In the genomic region with DNA sequence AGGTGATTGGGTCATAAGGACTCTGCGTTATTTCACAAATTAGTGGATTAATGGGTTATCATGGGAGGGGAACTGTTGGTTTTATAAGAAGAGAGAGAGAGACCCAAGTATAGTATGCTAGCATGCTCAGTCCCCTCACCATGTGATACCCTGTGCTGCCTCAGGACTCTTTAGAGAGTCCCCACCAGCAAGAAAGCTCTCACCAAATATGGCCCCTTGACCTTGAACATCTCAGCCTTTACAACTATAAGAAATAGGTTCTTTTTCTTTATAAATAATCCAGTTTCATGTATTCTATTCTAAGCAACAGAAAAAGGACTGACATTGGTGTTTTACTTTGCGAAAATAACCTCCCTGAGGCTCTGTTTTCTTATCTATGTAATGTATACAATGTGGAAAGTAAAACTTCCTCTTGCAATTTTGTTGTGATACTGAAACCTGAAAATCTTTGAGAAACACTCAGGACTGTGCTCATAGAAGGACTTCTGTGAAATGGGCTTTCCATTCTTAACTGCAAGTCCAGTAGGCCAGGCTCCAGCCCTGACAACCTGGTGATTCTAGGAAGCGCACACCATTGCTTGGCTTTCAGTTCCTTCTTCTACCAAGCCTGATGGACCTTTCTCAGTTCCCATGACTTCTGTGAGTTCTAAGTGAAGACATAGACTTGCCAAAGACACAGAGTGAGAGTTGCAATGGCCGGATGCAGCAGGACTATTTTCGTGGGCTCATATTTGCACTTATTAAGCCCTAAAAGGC, we compare ENCODE assay signal across 11 cellular contexts. TPM values are rescaled to one million over a fixed set of nuclear protein-coding genes. Genes with fewer than 3 reads are reported as not detected.
DNase-seq lines count a peak whose midpoint lies in the region; ATAC-seq and TF ChIP-seq lines count a peak whose summit lies in the region.
"Had no signal": no experiment of that assay in that cellular context is flagged by ENCODE, and none has a peak within 500 bp of the region (broad histone marks: within the 10 kb centered on the region; RNA-seq: fewer than 3 reads in every experiment).

No MANE protein-coding gene starts in this region.

- H2BK12ac ChIP-seq in H9 (ENCODE audit: insufficient read length, low read depth, low read length), result no peak overlapping the region

- no peak overlapping the region for H3K27ac Mint-ChIP-seq in H9

- H4K20me1 ChIP-seq in OCI-LY7 (ENCODE audit: insufficient read depth, low read length) (no peaks in the 10 kb centered on the region), H9 (ENCODE audit: control insufficient read depth, insufficient read depth, insufficient read length) (no peaks in the 10 kb centered on the region)

- H3K4ac ChIP-seq in H9 (ENCODE audit: low read depth, low read length), result no peak overlapping the region

- DNase-seq in GM06990 (ENCODE audit: extremely low read depth, insufficient read length) (peak; percentile 70), OCI-LY7 (ENCODE audit: low spot score) (peak; percentile 58), DMS114 treated with DMSO at 0.1 percent for 48 hours (lab: John Stamatoyannopoulos, UW; ENCODE audit: unreplicated experiment) (no peak), left lobe of liver (ENCODE audit: low spot score) (no peak), H9 (no peak)
- no peak for DNase-seq in activated naive CD4-positive, alpha-beta T cell treated with anti-CD3 and anti-CD28 coated beads, Interleukin-2, amount 50 U/mL, for 16 hours
- DNase-seq: activated T-cell treated with anti-CD3 and anti-CD28 coated beads, Interleukin-2, amount 50 U/mL, for 48 hours; thyroid gland had no signal

- POLR2A ChIA-PET in OCI-LY7 (lab: Charles Lee), result no interaction called here

- no peak overlapping the region for H2BK5ac ChIP-seq in H9 (ENCODE audit: insufficient read length, low read length)

- ATAC-seq in GM19438 (IDR thresholded peaks at IDR 0.05; ENCODE audit: low read depth, unreplicated experiment), result peak; percentile 88
- peak; percentile 68 for ATAC-seq in HG03060 (IDR thresholded peaks at IDR 0.05; ENCODE audit: low read depth, unreplicated experiment)
- ATAC-seq in left lobe of liver, result no peak

- H3K4me2 ChIP-seq in OCI-LY7 (ENCODE audit: low read length) (peak overlapping the region; percentile 10; the same call in 1 of the 2 replicates), H9 (ENCODE audit: insufficient read depth, insufficient read length, low read length) (no peak overlapping the region)

- no peak overlapping the region for H2AFZ ChIP-seq in OCI-LY7 (ENCODE audit: low read length)
- H2AFZ ChIP-seq in H9 (ENCODE audit: low read length), result no peak overlapping the region

- TF ChIP-seq CTCF in GM06990 (IDR thresholded peaks at IDR 0.05; ENCODE audit: insufficient read depth, low read length, poor library complexity, severe bottlenecking) (no peak), OCI-LY7 (conservative IDR thresholded peaks at IDR 0.05; ENCODE audit: low read length) (no peak), H9 (conservative IDR thresholded peaks at IDR 0.05) (no peak)

- no peaks in the 10 kb centered on the region for H3K23me2 ChIP-seq in H9 (ENCODE audit: insufficient read length, low read depth, low read length, poor library complexity, severe bottlenecking)

- no peaks in the 10 kb centered on the region for H3K9me2 ChIP-seq in OCI-LY7 (ENCODE audit: insufficient read depth, low read length)

- H2BK15ac ChIP-seq in H9 (ENCODE audit: low read depth, low read length), result no peak overlapping the region

- no peak overlapping the region for H3K4me3 Mint-ChIP-seq in H9

- H4K8ac ChIP-seq in H9 (replicated peaks; ENCODE audit: insufficient read length, low read depth, low read length), result no peak overlapping the region

- H3K27ac ChIP-seq in OCI-LY7 (ENCODE audit: low read depth, low read length, poor library complexity, severe bottlenecking) (no peak overlapping the region), H9 (ENCODE audit: insufficient read length, low read depth, low read length) (no peak overlapping the region)
- H3K27ac ChIP-seq: C4-2B, thyroid gland had no signal

- H3T11ph ChIP-seq in H9 (ENCODE audit: low read length), result no peak overlapping the region

- CTCF ChIA-PET in OCI-LY7 (lab: Charles Lee; ENCODE audit: unreplicated experiment), result no interaction called here

- H3K9ac ChIP-seq in H9 (ENCODE audit: extremely low read depth, insufficient read length, low read length), result no peak overlapping the region

- no peak overlapping the region for H3K14ac ChIP-seq in H9 (ENCODE audit: insufficient read depth, low read length)

- H3K79me2 ChIP-seq in OCI-LY7 (ENCODE audit: insufficient read depth, low read depth, low read length), result no peaks in the 10 kb centered on the region
- no peaks in the 10 kb centered on the region for H3K79me2 ChIP-seq in H9 (ENCODE audit: insufficient read depth, low read length)

- no peak overlapping the region for H3K18ac ChIP-seq in H9 (ENCODE audit: insufficient read length, low read depth, low read length)

- H2BK120ac ChIP-seq in H9 (ENCODE audit: low read depth, low read length, poor library complexity, severe bottlenecking), result no peak overlapping the region

- H3K9me3 ChIP-seq in OCI-LY7 (ENCODE audit: low read length), result no peaks in the 10 kb centered on the region
- no peaks in the 10 kb centered on the region for H3K9me3 ChIP-seq in H9 (ENCODE audit: control insufficient read depth, low read depth, low read length)
- H3K9me3 ChIP-seq: thyroid gland had no signal

- H3K36me3 ChIP-seq in GM06990 (ENCODE audit: control insufficient read depth, insufficient read depth, low read length), result no peaks in the 10 kb centered on the region
- no peaks in the 10 kb centered on the region for H3K36me3 ChIP-seq in OCI-LY7 (ENCODE audit: insufficient read depth, low read length)
- H3K36me3 ChIP-seq: thyroid gland had no signal

- H2AK5ac ChIP-seq in H9 (ENCODE audit: insufficient read length, low read length), result no peak overlapping the region

- WGBS in H9 (ENCODE audit: extremely low coverage, insufficient read length, low lambda C conversion rate), result no CpG with 5 or more reads among the region's 5 CpGs

- intact Hi-C loops in OCI-LY7 (cut with micrococcal nuclease; ENCODE audit: unreplicated experiment), result loop anchor here (2.0 kb wide), 1 partner anchor 89 kb away; no protein-coding TSS in a partner anchor

- no peak overlapping the region for H4K5ac ChIP-seq in H9 (ENCODE audit: insufficient read length, low read depth, low read length)

- no peak overlapping the region for H4K91ac ChIP-seq in H9 (ENCODE audit: insufficient read length, low read depth, low read length)

- H3K4me3 ChIP-seq in GM06990 (replicated peaks; ENCODE audit: low read depth, low read length) (no peak overlapping the region), OCI-LY7 (ENCODE audit: low read depth, low read length, poor library complexity, severe bottlenecking) (no peak overlapping the region)
- H3K4me3 ChIP-seq: thyroid gland had no signal

- H3K36me3 Mint-ChIP-seq in H9 (ENCODE audit: insufficient read depth in 1 of 3, low read depth in 3 of 3), result no peaks in the 10 kb centered on the region

- BruUV-seq in OCI-LY7 (replicated peaks; lab: Mats Ljungman, UMichigan), result no TSS peak

- H3K56ac ChIP-seq in H9 (ENCODE audit: insufficient read length, low read depth, low read length), result no peak overlapping the region

- H3K27me3 Mint-ChIP-seq in H9 (ENCODE audit: low read depth), result peaks cover 9% of the 10 kb centered on the region

- no peak overlapping the region for H2BK20ac ChIP-seq in H9 (ENCODE audit: low read depth, low read length, poor library complexity, severe bottlenecking)

- H3K4me1 Mint-ChIP-seq in H9, result peaks cover 2 to 4% of the 10 kb centered on the region in 2 experiments; a peak in 2 of 4 replicates

- no peaks in the 10 kb centered on the region for H3K27me3 ChIP-seq in GM06990 (replicated peaks; ENCODE audit: control insufficient read depth, insufficient read depth, low read length)
- no peaks in the 10 kb centered on the region for H3K27me3 ChIP-seq in H9 (ENCODE audit: insufficient read depth, low read length)
- H3K27me3 ChIP-seq: thyroid gland had no signal

- peaks cover 7% of the 10 kb centered on the region for H3K4me1 ChIP-seq in OCI-LY7 (ENCODE audit: insufficient read depth, low read length, poor library complexity, severe bottlenecking)
- H3K4me1 ChIP-seq in H9 (ENCODE audit: insufficient read depth, low read length), result no peaks in the 10 kb centered on the region
- H3K4me1 ChIP-seq: thyroid gland had no signal

- no peaks in the 10 kb centered on the region for H3K79me1 ChIP-seq in H9 (ENCODE audit: insufficient read depth, low read depth, low read length, poor library complexity, severe bottlenecking)

- H3K9me3 Mint-ChIP-seq in H9, result no peaks in the 10 kb centered on the region

- H3K23ac ChIP-seq in H9 (ENCODE audit: insufficient read length, low read depth, low read length), result no peak overlapping the region

RNA-seq across cellular contexts. Expression of a gene that starts 21.9 kb away (rescaled TPM):
- total RNA-seq in OCI-LY7 (2014; rRNA removed; shearing (Covaris generic)), result not detected in 2 replicates
- total RNA-seq in OCI-LY7 (2022) (not detected in 2 replicates), left lobe of liver (not detected), H9 (2021) (not detected in 2 replicates)
- total RNA-seq: thyroid gland had no signal

RNA-seq across cellular contexts. Expression of a gene that starts 44.4 kb away (rescaled TPM):
- not detected in 2 replicates for total RNA-seq in OCI-LY7 (2014; rRNA removed; shearing (Covaris generic))
- total RNA-seq in OCI-LY7 (2022) (not detected in 2 replicates), left lobe of liver (0.50 TPM), H9 (2021) (not detected in 2 replicates)

Comparison
In these comparisons a context has a peak if more than half of its experiments do, and no peak if none do; other contexts are left out.
1. DNase-seq: peak in GM06990 (single experiment) and OCI-LY7 (single experiment); none in DMS114 treated with DMSO at 0.1 percent for 48 hours (single experiment), activated naive CD4-positive, alpha-beta T cell treated with anti-CD3 and anti-CD28 coated beads, Interleukin-2, amount 50 U/mL, for 16 hours (single experiment), left lobe of liver (single experiment) and H9 (single experiment).